4 cellular contexts compared by ENCODE assay signal in the genomic region with DNA sequence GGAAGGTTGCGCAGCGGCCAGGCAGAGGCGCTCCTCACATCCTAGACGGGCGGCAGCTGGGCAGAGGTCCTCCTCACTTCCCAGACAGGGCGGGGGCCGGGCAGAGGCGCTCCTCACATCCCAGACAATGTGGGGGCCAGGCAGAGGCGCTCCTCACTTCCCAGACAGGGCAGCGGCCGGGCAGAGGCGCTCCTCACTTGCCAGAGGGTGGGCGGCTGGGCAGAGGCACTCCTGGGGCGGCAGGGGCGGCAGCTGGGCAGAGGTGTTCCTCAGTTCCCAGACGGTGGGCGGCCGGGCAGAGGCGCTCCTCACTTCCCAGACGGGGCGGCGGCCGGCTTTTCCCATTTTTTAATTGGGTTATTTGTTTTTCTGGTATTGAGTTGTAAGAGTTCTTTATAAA. TPM values are rescaled to one million over a fixed set of nuclear protein-coding genes. Genes with fewer than 3 reads are reported as not detected.
"Had no signal": no experiment of that assay in that cellular context is flagged by ENCODE, and none has a peak within 500 bp of the region (broad histone marks: within the 10 kb centered on the region; RNA-seq: fewer than 3 reads in every experiment).

No MANE protein-coding gene starts in this region.

- DNase-seq: GDM1, GF-D8 had no signal

- H3K4me3 ChIP-seq: GM12878 had no signal

- ATAC-seq: GM12878 had no signal

RNA-seq across cellular contexts. Expression of gene BCO2, which starts 30.8 kb away (rescaled TPM):
- total RNA-seq: G401 had no signal

RNA-seq across cellular contexts. Expression of gene TEX12, which starts 38.9 kb away (rescaled TPM):
- total RNA-seq: G401 had no signal

RNA-seq across cellular contexts. Expression of gene IL18, which starts 42.2 kb away (rescaled TPM):
- total RNA-seq: G401 had no signal

RNA-seq across cellular contexts. Expression of gene PLET1, which starts 54.6 kb away (rescaled TPM):
- total RNA-seq: G401, GM12878 had no signal
- polyA plus RNA-seq: GM12878 had no signal
